ENCODE assay signal across 8 cellular contexts in genomic region chr2:231925303-231926179, GRCh38. TPM values are rescaled to one million over a fixed set of nuclear protein-coding genes. Genes with fewer than 3 reads are reported as not detected.
DNase-seq lines count a peak whose midpoint lies in the region; ATAC-seq, FAIRE-seq and TF ChIP-seq lines count a peak whose summit lies in the region.

No MANE protein-coding gene starts in this region.

- H3K36me3 ChIP-seq in bronchial epithelial cell (ENCODE audit: control insufficient read depth, insufficient read depth, low read length) (no peaks in the 10 kb centered on the region), skeletal muscle tissue (ENCODE audit: control insufficient read depth in 3 of 3, insufficient read depth in 3 of 3, low read length in 3 of 3) (no peaks in the 10 kb centered on the region)

- H3K4me3 ChIP-seq in bronchial epithelial cell (ENCODE audit: low read depth, low read length): peak overlapping the region; percentile 30
- H3K4me3 ChIP-seq in skeletal muscle tissue (ENCODE audit: low read length in 3 of 3): peak overlapping the region; percentile 23 to 70 (median 62)

- no peaks in the 10 kb centered on the region for H3K36me3 Mint-ChIP-seq in WTC11

- DNase-seq in AG08396 (ENCODE audit: low spot score) (peak; percentile 96), GM19240 (ENCODE audit: insufficient read length, low spot score) (peak; percentile 78), NCI-H146 (lab: John Stamatoyannopoulos, UW) (peak; percentile 60), WTC11 (ENCODE audit: low spot score) (peak; percentile 88), bronchial epithelial cell (ENCODE audit: low read depth) (peak; percentile 47), iPS-NIHi7 (ENCODE audit: extremely low spot score) (peak; percentile 91)

- peak; percentile 41 for ATAC-seq in WTC11
- no peak for ATAC-seq in HG03439 (IDR thresholded peaks at IDR 0.05; ENCODE audit: unreplicated experiment)

- peaks cover 27 to 30% (median 29%) of the 10 kb centered on the region in 3 donors for H3K4me1 ChIP-seq in skeletal muscle tissue (ENCODE audit: control insufficient read depth in 3 of 3, insufficient read depth in 3 of 3, low read length in 3 of 3)

- H3K9me3 ChIP-seq in skeletal muscle tissue (ENCODE audit: control insufficient read depth in 3 of 3, low read length in 3 of 3): no peaks in the 10 kb centered on the region

- no peak overlapping the region for H3K27ac ChIP-seq in skeletal muscle tissue (ENCODE audit: low read depth, low read length)

- TF ChIP-seq CTCF in WTC11 (IDR thresholded peaks at IDR 0.05): peak; percentile 95
- TF ChIP-seq CTCF in bronchial epithelial cell (IDR thresholded peaks at IDR 0.05; ENCODE audit: insufficient read depth, low read length, severe bottlenecking): peak; percentile 85

- H3K9me3 Mint-ChIP-seq in WTC11: no peaks in the 10 kb centered on the region

- CTCF ChIA-PET in WTC11 (lab: Charles Lee): interaction anchor here (0.5 to 7.4 kb wide), 62 partner anchors 8 to 598 kb away, joined by 3 to 80 read pairs (median 4); partner anchors contain the start of genes COPS7B and DIS3L2

- POLR2A ChIA-PET in WTC11 (lab: Charles Lee): interaction anchor here (0.6 to 1.0 kb wide), 2 partner anchors 16 to 124 kb away, joined by 3 read pairs; no protein-coding TSS in a partner anchor

- H3K4me1 Mint-ChIP-seq in WTC11: peaks cover 15% of the 10 kb centered on the region

- FAIRE-seq in bronchial epithelial cell (lab: Jason Lieb, UNC): no peak

- H3K27ac Mint-ChIP-seq in WTC11: no peak overlapping the region

- peak overlapping the region in 1 of 3 donors; percentile 25 for H3K9ac ChIP-seq in skeletal muscle tissue (ENCODE audit: low read depth in 1 of 3, low read length in 3 of 3)

- H3K27me3 ChIP-seq in bronchial epithelial cell (ENCODE audit: control insufficient read depth, insufficient read depth, low read length) (peaks cover 30% of the 10 kb centered on the region), skeletal muscle tissue (ENCODE audit: control insufficient read depth in 3 of 3, insufficient read depth in 3 of 3, low read length in 3 of 3) (peaks cover 64 to 82% (median 72%) of the 10 kb centered on the region in 3 donors)

- peaks cover 58% of the 10 kb centered on the region for H3K27me3 Mint-ChIP-seq in WTC11 (ENCODE audit: low read depth)

- peak overlapping the region; percentile 74 for H3K4me3 Mint-ChIP-seq in WTC11

TF ChIP-seq in WTC11, 78 proteins besides CTCF, POLR2A, EP300 and RAD21 (continues in another document):
- no peak for TF ChIP-seq NR1H2 (CRISPR knock-in tag; IDR thresholded peaks at IDR 0.05)
- TF ChIP-seq OVOL2 (CRISPR knock-in tag; IDR thresholded peaks at IDR 0.05; ENCODE audit: borderline replicate concordance): no peak
- TF ChIP-seq E2F5 (CRISPR knock-in tag; IDR thresholded peaks at IDR 0.05): peak; percentile 69; the same call in 1 of the 2 replicates
- TF ChIP-seq ZNF423 (CRISPR knock-in tag; IDR thresholded peaks at IDR 0.05): no peak; the same call in 1 of the 2 replicates
- TF ChIP-seq NR2C2 (CRISPR knock-in tag; IDR thresholded peaks at IDR 0.05): 0 out of 2 replicates have a peak, but pooled peaks have one; percentile 50
- 0 out of 2 replicates have a peak, but pooled peaks have one; percentile 36 for TF ChIP-seq AFF4 (CRISPR knock-in tag; IDR thresholded peaks at IDR 0.05; ENCODE audit: borderline replicate concordance)
- TF ChIP-seq SP1 (CRISPR knock-in tag; conservative IDR thresholded peaks at IDR 0.05): peak; percentile 66; the same call in 1 of the 2 replicates
- TF ChIP-seq HMGXB4 (CRISPR knock-in tag; IDR thresholded peaks at IDR 0.05): peak; percentile 91; the same call in 1 of the 2 replicates
- TF ChIP-seq MLX (CRISPR knock-in tag; IDR thresholded peaks at IDR 0.05): 0 out of 2 replicates have a peak, but pooled peaks have one; percentile 81
- TF ChIP-seq FOXK1 (CRISPR knock-in tag; IDR thresholded peaks at IDR 0.05): 0 out of 2 replicates have a peak, but pooled peaks have one; percentile 15
- no peak for TF ChIP-seq ESRRA (CRISPR knock-in tag; IDR thresholded peaks at IDR 0.05; ENCODE audit: borderline replicate concordance)
- 0 out of 2 replicates have a peak, but pooled peaks have one; percentile 6 for TF ChIP-seq TP53 (CRISPR knock-in tag; IDR thresholded peaks at IDR 0.05)
- TF ChIP-seq TEAD1 (CRISPR knock-in tag; IDR thresholded peaks at IDR 0.05): peak; percentile 37; the same call in 1 of the 2 replicates
- TF ChIP-seq MAX (CRISPR knock-in tag; IDR thresholded peaks at IDR 0.05): no peak; the same call in none of the 2 replicates
- TF ChIP-seq USF1 (CRISPR knock-in tag; IDR thresholded peaks at IDR 0.05): 0 out of 2 replicates have a peak, but pooled peaks have one; percentile 24

RNA-seq across cellular contexts. Expression of gene NPPC, which starts 0.7 kb away (rescaled TPM):
- total RNA-seq in WTC11 (2021) (0.98 to 2.5 TPM (median 2.2 TPM) in 3 replicates), bronchial epithelial cell (not detected in 2 replicates), skeletal muscle tissue (5.7 TPM)

RNA-seq across cellular contexts. Expression of gene DIS3L2, which starts 36.0 kb away (rescaled TPM):
- total RNA-seq in WTC11 (2021) (26.7 to 32.5 TPM (median 28.5 TPM) in 3 replicates), bronchial epithelial cell (11.8 and 19.7 TPM in 2 replicates), skeletal muscle tissue (24.0 TPM)
